27 cellular contexts compared by ENCODE assay signal in the genomic region with DNA sequence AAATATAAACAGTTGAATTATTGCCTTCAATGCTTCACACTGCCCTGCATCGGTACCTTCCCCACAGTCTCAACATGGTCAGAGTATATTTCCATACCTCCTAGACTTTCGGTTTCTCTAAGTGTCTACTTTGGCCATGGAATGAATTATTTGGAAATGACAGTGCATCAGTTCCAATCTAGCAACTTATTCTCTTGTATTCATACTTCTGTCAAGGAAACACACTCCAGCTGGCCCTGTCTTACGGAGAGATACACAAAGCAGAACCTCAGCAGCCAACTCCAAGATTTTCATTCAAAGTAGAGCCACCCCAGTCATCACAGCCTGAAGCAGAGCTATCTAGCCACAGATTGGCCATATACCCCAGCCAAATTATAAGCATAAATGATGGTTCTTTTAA.
"Had no signal": no experiment of that assay in that cellular context is flagged by ENCODE, and none has a peak within 500 bp of the region (broad histone marks: within the 10 kb centered on the region; RNA-seq: fewer than 3 reads in every experiment).

No MANE protein-coding gene starts in this region.

- H3K36me3 Mint-ChIP-seq: activated naive CD4-positive, alpha-beta T cell treated with anti-CD3 and anti-CD28 coated beads, Interleukin-2, amount 50 U/mL, for 24 hours had no signal

- H3K4me3 ChIP-seq: SK-N-MC had no signal

- H3K27me3 Mint-ChIP-seq: activated naive CD4-positive, alpha-beta T cell treated with anti-CD3 and anti-CD28 coated beads, Interleukin-2, amount 50 U/mL, for 24 hours; IgD-negative memory B cell had no signal

- H3K27ac ChIP-seq: SK-N-MC had no signal

- ATAC-seq: activated CD8-positive, alpha-beta T cell treated with anti-CD3 and anti-CD28 coated beads, Interleukin-2, amount 10 ng/mL, durations not matched to agents 7 days and 5 days; Panc1; Right ventricle myocardium inferior had no signal

- DNase-seq: activated CD4-positive, alpha-beta T cell treated with anti-CD3 and anti-CD28 coated beads for 48 hours; activated CD4-positive, alpha-beta T cell treated with anti-CD3 and anti-CD28 coated beads, Interleukin-2, amount 50 U/mL, for 4 hours; activated CD4-positive, CD25-positive, alpha-beta regulatory T cell treated with anti-CD3 and anti-CD28 coated beads, Interleukin-2, amount 50 U/mL, for 72 hours; activated CD8-positive, alpha-beta memory T cell treated with anti-CD3 and anti-CD28 coated beads, Interleukin-2, amount 50 U/mL, for 48 hours; activated CD8-positive, alpha-beta T cell treated with anti-CD3 and anti-CD28 coated beads, Interleukin-2, amount 10 ng/mL, durations not matched to agents 7 days and 5 days; activated effector memory CD4-positive, alpha-beta T cell treated with Interleukin-2 at 50 U/mL for 16 hours; activated naive CD4-positive, alpha-beta T cell; activated T-cell treated with anti-CD3 and anti-CD28 coated beads, Interleukin-2, amount 50 U/mL, for 1 hour; aorta; KG1; NCI-H1092 treated with DMSO at 0.1 percent for 48 hours; NCI-H1417 treated with DMSO at 0.1 percent for 48 hours; NCI-H1694; NCI-H2029; NCI-H2107; NCI-H345; NCI-H510A; NCI-H526 treated with DMSO at 0.1 percent for 48 hours; NCI-H82; RPMI8226; T-helper 1 cell had no signal

- H3K4me3 Mint-ChIP-seq: activated CD8-positive, alpha-beta T cell treated with anti-CD3 and anti-CD28 coated beads, Interleukin-2, amount 10 ng/mL, durations not matched to agents 7 days and 5 days; activated naive CD4-positive, alpha-beta T cell treated with anti-CD3 and anti-CD28 coated beads, Interleukin-2, amount 50 U/mL, for 24 hours; activated T-helper 1 cell treated with anti-CD3 and anti-CD28 coated beads, Interleukin-12 subunit alpha, Interleukin-12 subunit beta, Interleukin-2, Interleukin-4 antibody, amounts not matched to agents 30 ng/mL and 10 ng/mL and 1 ng/mL, durations not matched to agents 14 hours and 24 hours and 36 hours; IgD-negative memory B cell had no signal

- H3K27ac Mint-ChIP-seq: activated CD8-positive, alpha-beta T cell treated with anti-CD3 and anti-CD28 coated beads, Interleukin-2, amount 10 ng/mL, durations not matched to agents 7 days and 5 days; activated naive CD4-positive, alpha-beta T cell treated with anti-CD3 and anti-CD28 coated beads, Interleukin-2, amount 50 U/mL, for 24 hours; activated T-helper 1 cell treated with anti-CD3 and anti-CD28 coated beads, Interleukin-12 subunit alpha, Interleukin-12 subunit beta, Interleukin-2, Interleukin-4 antibody, amounts not matched to agents 30 ng/mL and 10 ng/mL and 1 ng/mL, durations not matched to agents 14 hours and 24 hours and 36 hours; IgD-negative memory B cell had no signal

- H3K4me1 Mint-ChIP-seq: activated naive CD4-positive, alpha-beta T cell treated with anti-CD3 and anti-CD28 coated beads, Interleukin-2, amount 50 U/mL, for 24 hours; IgD-negative memory B cell had no signal
